ENCODE assay signal across 1 cellular context in genomic region chr15:30036304-30036703, GRCh38.
TF ChIP-seq lines count a peak whose summit lies in the region.

No MANE protein-coding gene starts in this region.

TF ChIP-seq in GM23338, 12 proteins besides CTCF, POLR2A, EP300 and RAD21 (continued from another document):
- no peak for TF ChIP-seq ZNF462 (CRISPR knock-in tag; IDR thresholded peaks at IDR 0.05)
- no peak for TF ChIP-seq EZH2phosphoT487 (IDR thresholded peaks at IDR 0.05; ENCODE audit: unreplicated experiment)
- no peak for TF ChIP-seq ZNF114 (CRISPR knock-in tag; IDR thresholded peaks at IDR 0.05)
- no peak for TF ChIP-seq POLR2AphosphoS5 (IDR thresholded peaks at IDR 0.05; ENCODE audit: low read depth)
TF ChIP-seq in GM23338: peak in this region for 0.
